In genomic region chr2:126200538-126200937, GRCh38 we compare ENCODE assay signal across 20 cellular contexts.
DNase-seq lines count a peak whose midpoint lies in the region; ATAC-seq, FAIRE-seq and TF ChIP-seq lines count a peak whose summit lies in the region.
"Had no signal": no experiment of that assay in that cellular context is flagged by ENCODE, and none has a peak within 500 bp of the region (broad histone marks: within the 10 kb centered on the region; RNA-seq: fewer than 3 reads in every experiment).

No MANE protein-coding gene starts in this region.

- H3K27ac Mint-ChIP-seq in stimulated activated effector memory CD8-positive, alpha-beta T cell treated with anti-CD3 and anti-CD28 coated beads, Interleukin-12 subunit alpha, Interleukin-12 subunit beta, amount 100 ng/mL, for 72 hours = no peak overlapping the region
- H3K27ac Mint-ChIP-seq: B cell; CD4-positive, alpha-beta T cell; CD8-positive, alpha-beta T cell had no signal

- H3K27ac ChIP-seq in body of pancreas (peak overlapping the region in 2 of 4 donors; percentile 3 to 25), parathyroid adenoma (peak overlapping the region; percentile 29)
- H3K27ac ChIP-seq: 22Rv1; A549; BLaER1 treated with 17β-estradiol and CSF1 and Interleukin-3, amounts not matched to agents 10 nM and 100 nM; C4-2B had no signal

- H3K4me2 ChIP-seq in parathyroid adenoma (ENCODE audit: low read length) = no peak overlapping the region
- H3K4me2 ChIP-seq: A549; BLaER1 treated with 17β-estradiol and CSF1 and Interleukin-3, amounts not matched to agents 10 nM and 100 nM had no signal

- H3K4me3 ChIP-seq in body of pancreas = no peak overlapping the region
- no peak overlapping the region for H3K4me3 ChIP-seq in parathyroid adenoma (ENCODE audit: low read depth, low read length)
- H3K4me3 ChIP-seq: A549; BLaER1 treated with 17β-estradiol and CSF1 and Interleukin-3, amounts not matched to agents 10 nM and 100 nM had no signal

- no peaks in the 10 kb centered on the region for H3K36me3 ChIP-seq in body of pancreas (replicated peaks in 1 of 2; ENCODE audit: insufficient read depth in 1 of 2, low read depth in 2 of 2)
- H3K36me3 ChIP-seq in parathyroid adenoma (ENCODE audit: control insufficient read depth, insufficient read depth, low read length) = no peaks in the 10 kb centered on the region
- H3K36me3 ChIP-seq: BLaER1 treated with 17β-estradiol and CSF1 and Interleukin-3, amounts not matched to agents 10 nM and 100 nM had no signal

- H3K4me1 ChIP-seq in body of pancreas (peaks cover 3% of the 10 kb centered on the region), parathyroid adenoma (no peaks in the 10 kb centered on the region)
- H3K4me1 ChIP-seq: A549; BLaER1 treated with 17β-estradiol and CSF1 and Interleukin-3, amounts not matched to agents 10 nM and 100 nM; Caco-2 had no signal

- H3K4me1 Mint-ChIP-seq in stimulated activated effector memory CD8-positive, alpha-beta T cell treated with anti-CD3 and anti-CD28 coated beads, Interleukin-12 subunit alpha, Interleukin-12 subunit beta, amount 100 ng/mL, for 72 hours = no peaks in the 10 kb centered on the region
- H3K4me1 Mint-ChIP-seq: B cell had no signal

- TF ChIP-seq CTCF in body of pancreas (IDR thresholded peaks at IDR 0.05) (no peak), parathyroid adenoma (IDR thresholded peaks at IDR 0.05) (no peak)

- DNase-seq in body of pancreas (no peak), H54 (ENCODE audit: insufficient read length, low spot score) (no peak)
- DNase-seq in stimulated activated effector memory CD8-positive, alpha-beta T cell treated with anti-CD3 and anti-CD28 coated beads, Interleukin-12 subunit alpha, Interleukin-12 subunit beta, amount 100 ng/mL, for 72 hours (ENCODE audit: low spot score in 2 of 2) = no peak
- DNase-seq: AML-193; Caco-2; Calu3; CD4-positive, alpha-beta T cell; CD8-positive, alpha-beta T cell; DMS79 treated with DMSO at 0.1 percent for 48 hours; GF-D8 had no signal

- no peaks in the 10 kb centered on the region for H3K79me2 ChIP-seq in parathyroid adenoma

- no peak overlapping the region for H3K9ac ChIP-seq in parathyroid adenoma
- H3K9ac ChIP-seq: BLaER1 treated with 17β-estradiol and CSF1 and Interleukin-3, amounts not matched to agents 10 nM and 100 nM had no signal

- H3K27me3 ChIP-seq in body of pancreas = no peaks in the 10 kb centered on the region
- H3K27me3 ChIP-seq in parathyroid adenoma (ENCODE audit: control insufficient read depth, insufficient read depth, low read length) = no peaks in the 10 kb centered on the region
- H3K27me3 ChIP-seq: BLaER1 treated with 17β-estradiol and CSF1 and Interleukin-3, amounts not matched to agents 10 nM and 100 nM had no signal

- peaks cover 6% of the 10 kb centered on the region for H3K9me3 Mint-ChIP-seq in stimulated activated effector memory CD8-positive, alpha-beta T cell treated with anti-CD3 and anti-CD28 coated beads, Interleukin-12 subunit alpha, Interleukin-12 subunit beta, amount 100 ng/mL, for 72 hours
- H3K9me3 Mint-ChIP-seq: CD8-positive, alpha-beta T cell had no signal

- no peak for FAIRE-seq in H54 (lab: Jason Lieb, UNC)
- FAIRE-seq: A549, D721Med, G401.6, GM12891 had no signal

- H2AFZ ChIP-seq in parathyroid adenoma = peak overlapping the region; percentile 43

- intact Hi-C loops in body of pancreas (cut with DNase I) = no loop called here

- no peaks in the 10 kb centered on the region for H3K36me3 Mint-ChIP-seq in stimulated activated effector memory CD8-positive, alpha-beta T cell treated with anti-CD3 and anti-CD28 coated beads, Interleukin-12 subunit alpha, Interleukin-12 subunit beta, amount 100 ng/mL, for 72 hours
- H3K36me3 Mint-ChIP-seq: CD8-positive, alpha-beta T cell had no signal

- WGBS in body of pancreas, 2 donors = 14 to 18% methylated on average over 3 of the region's 3 CpGs

- H3K4me3 Mint-ChIP-seq in stimulated activated effector memory CD8-positive, alpha-beta T cell treated with anti-CD3 and anti-CD28 coated beads, Interleukin-12 subunit alpha, Interleukin-12 subunit beta, amount 100 ng/mL, for 72 hours = no peak overlapping the region
- H3K4me3 Mint-ChIP-seq: B cell; CD4-positive, alpha-beta T cell; CD8-positive, alpha-beta T cell had no signal

- TF ChIP-seq POLR2A in body of pancreas (IDR thresholded peaks at IDR 0.05) = no peak
- TF ChIP-seq POLR2A in H54 (IDR thresholded peaks at IDR 0.05; ENCODE audit: low read depth, low read length) = no peak

- no peaks in the 10 kb centered on the region for H3K9me3 ChIP-seq in body of pancreas
- no peaks in the 10 kb centered on the region for H3K9me3 ChIP-seq in parathyroid adenoma (ENCODE audit: control insufficient read depth, low read length)
- H3K9me3 ChIP-seq: A549, Caco-2 had no signal

- ATAC-seq in body of pancreas = peak; percentile 64
- ATAC-seq in stimulated activated effector memory CD8-positive, alpha-beta T cell treated with anti-CD3 and anti-CD28 coated beads, Interleukin-12 subunit alpha, Interleukin-12 subunit beta, amount 100 ng/mL, for 72 hours = peak; percentile 28
- no peak for ATAC-seq in GM21447 (IDR thresholded peaks at IDR 0.05; ENCODE audit: unreplicated experiment)
- ATAC-seq: A549; CD8-positive, alpha-beta T cell had no signal
